ENCODE assay signal across 9 cellular contexts in genomic region chr13:80338781-80339577, GRCh38. TPM values are rescaled to one million over a fixed set of nuclear protein-coding genes. Genes with fewer than 3 reads are reported as not detected.
DNase-seq lines count a peak whose midpoint lies in the region; ATAC-seq, FAIRE-seq and TF ChIP-seq lines count a peak whose summit lies in the region.
"Had no signal": no experiment of that assay in that cellular context is flagged by ENCODE, and none has a peak within 500 bp of the region (broad histone marks: within the 10 kb centered on the region; RNA-seq: fewer than 3 reads in every experiment).

No MANE protein-coding gene starts in this region.

- no peaks in the 10 kb centered on the region for H3K27me3 ChIP-seq in body of pancreas

- no peaks in the 10 kb centered on the region for H3K36me3 ChIP-seq in body of pancreas (replicated peaks in 1 of 2; ENCODE audit: insufficient read depth in 1 of 2, low read depth in 2 of 2)

- ATAC-seq in body of pancreas, result peak; percentile 22
- ATAC-seq in HG03045 (IDR thresholded peaks at IDR 0.05; ENCODE audit: unreplicated experiment), result no peak

- intact Hi-C loops in body of pancreas (cut with DNase I), result no loop called here

- H3K27ac ChIP-seq in body of pancreas, result peak overlapping the region; percentile 73 to 99 (median 96)

- H3K9me3 ChIP-seq in body of pancreas (no peaks in the 10 kb centered on the region), iPS-18c (ENCODE audit: control insufficient read depth, insufficient read depth, low read length) (no peaks in the 10 kb centered on the region)

- WGBS in body of pancreas, 2 donors, result 0 to 1% methylated on average over 26 to 40 of the region's 40 CpGs

- peaks cover 37% of the 10 kb centered on the region for H3K4me1 ChIP-seq in body of pancreas

- TF ChIP-seq CTCF in body of pancreas (IDR thresholded peaks at IDR 0.05) (peak in 4 of 7 experiments; percentile 4 to 29 (median 20)), retinal pigment epithelial cell (conservative IDR thresholded peaks at IDR 0.05; ENCODE audit: low read depth, low read length) (peak; percentile 4)

- TF ChIP-seq POLR2A in body of pancreas (IDR thresholded peaks at IDR 0.05), result peak; percentile 39 to 71 (median 71)

- H3K4me3 ChIP-seq in body of pancreas, result peak overlapping the region; percentile 75 to 82
- H3K4me3 ChIP-seq in iPS-18c (ENCODE audit: insufficient read depth, low read depth, low read length), result peak overlapping the region; percentile 85
- peak overlapping the region; percentile 100 for H3K4me3 ChIP-seq in retinal pigment epithelial cell (ENCODE audit: low read length)

- DNase-seq in C1 segment of cervical spinal cord (lab: John Stamatoyannopoulos, UW) (peak in 13 of 14 donors; percentile 39 to 87 (median 78)), GM19239 (ENCODE audit: insufficient read length, low spot score) (no peak), NCI-H526 treated with DMSO at 0.1 percent for 48 hours (lab: John Stamatoyannopoulos, UW) (peak; percentile 82), body of pancreas (peak; percentile 66 to 79 (median 72)), retinal pigment epithelial cell (ENCODE audit: low read depth) (no peak), NCI-H82 treated with DMSO at 0.1 percent for 48 hours (lab: John Stamatoyannopoulos, UW; ENCODE audit: unreplicated experiment) (no peak)

- FAIRE-seq in GM19239 (lab: Jason Lieb, UNC), result peak; percentile 65

RNA-seq across cellular contexts. Expression of gene SPRY2, which starts 1.9 kb away (rescaled TPM):
- total RNA-seq in body of pancreas, result 10 to 100 TPM; 26.5 to 33.3 TPM
- total RNA-seq: T-helper 1 cell treated with Interleukin-12 subunit alpha and Interleukin-12 subunit beta and Interleukin-4 antibody, amounts not matched to agents 30 ng/mL and 1 ng/mL, for 36 hours had no signal

Comparison
In these comparisons a context has a peak if more than half of its experiments do, and no peak if none do; other contexts are left out.
1. DNase-seq: peak in C1 segment of cervical spinal cord (13 of 14), NCI-H526 treated with DMSO at 0.1 percent for 48 hours (single experiment) and body of pancreas (4 of 4); none in GM19239 (single experiment), retinal pigment epithelial cell (single experiment) and NCI-H82 treated with DMSO at 0.1 percent for 48 hours (single experiment).
2. Peak in every context shown above with its lines, with median percentiles within 50 percentile points of each other: H3K4me3 ChIP-seq.